Comparison of ENCODE assay signal across 13 cellular contexts in genomic region chr2:183229386-183229785, GRCh38.
A peak's percentile ranks its signal among the peaks of the same experiment; 100 is the strongest.
DNase-seq lines count a peak whose midpoint lies in the region; ATAC-seq, FAIRE-seq and TF ChIP-seq lines count a peak whose summit lies in the region.
"Had no signal": no experiment of that assay in that cellular context is flagged by ENCODE, and none has a peak within 500 bp of the region (broad histone marks: within the 10 kb centered on the region; RNA-seq: fewer than 3 reads in every experiment).

No MANE protein-coding gene starts in this region.

- H3K4me3 ChIP-seq in mammary epithelial cell (replicated peaks in 1 of 3; ENCODE audit: insufficient read depth in 1 of 3, low read depth in 2 of 3, low read length in 3 of 3) (no peak overlapping the region), breast epithelium (no peak overlapping the region), astrocyte of the spinal cord (ENCODE audit: low read depth, low read length) (no peak overlapping the region), kidney (ENCODE audit: low read length in 2 of 2) (no peak overlapping the region)
- H3K4me3 ChIP-seq: gastrocnemius medialis had no signal

- DNase-seq in mammary epithelial cell (peak; percentile 36), breast epithelium (ENCODE audit: low spot score in 2 of 2) (no peak), astrocyte of the spinal cord (ENCODE audit: low read depth, low spot score) (peak; percentile 71), retina (no peak), kidney (no peak), iPS-NIHi7 (ENCODE audit: extremely low spot score) (no peak)
- peak; percentile 4 for DNase-seq in stimulated activated naive CD8-positive, alpha-beta T cell treated with anti-CD3 and anti-CD28 coated beads, Interleukin-15, Interleukin-2, amounts not matched to agents 100 U/mL and 50 U/mL, for 24 hours
- DNase-seq: gastrocnemius medialis, left cardiac atrium, NCI-H1092, NCI-H226 had no signal

- H3K4me2 ChIP-seq in mammary epithelial cell (ENCODE audit: insufficient read depth, low read depth, low read length): no peak overlapping the region

- H3K9ac ChIP-seq in mammary epithelial cell (ENCODE audit: insufficient read depth, low read length): no peak overlapping the region
- no peak overlapping the region for H3K9ac ChIP-seq in kidney (ENCODE audit: low read length in 2 of 2)

- BruUV-seq in mammary epithelial cell (replicated peaks; lab: Mats Ljungman, UMichigan): no TSS peak

- no peaks in the 10 kb centered on the region for H3K79me2 ChIP-seq in mammary epithelial cell (ENCODE audit: insufficient read depth, low read length)

- dilution Hi-C loops in mammary epithelial cell (cut with HindIII; ENCODE audit: low sequenced_read_pairs): no loop called here

- no peak overlapping the region for H3K27ac ChIP-seq in mammary epithelial cell (ENCODE audit: insufficient read depth, low read depth, low read length)
- H3K27ac ChIP-seq in breast epithelium: no peak overlapping the region
- no peak overlapping the region for H3K27ac ChIP-seq in kidney (ENCODE audit: low read depth in 2 of 2, low read length in 2 of 2)
- H3K27ac ChIP-seq: gastrocnemius medialis had no signal

- 100% methylated on average over 2 of the region's 2 CpGs for WGBS in mammary epithelial cell (ENCODE audit: low coverage, missing lambda C conversion rate)

- no peak overlapping the region for H2AFZ ChIP-seq in mammary epithelial cell (ENCODE audit: low read depth, low read length)

- no peaks in the 10 kb centered on the region for H3K4me1 ChIP-seq in mammary epithelial cell (ENCODE audit: insufficient read depth, low read length)
- H3K4me1 ChIP-seq in breast epithelium: no peaks in the 10 kb centered on the region
- no peaks in the 10 kb centered on the region for H3K4me1 ChIP-seq in kidney (ENCODE audit: control insufficient read depth in 1 of 2, insufficient read depth in 1 of 2, low read depth in 1 of 2, low read length in 2 of 2)

- H3K9me3 ChIP-seq in mammary epithelial cell (replicated peaks; ENCODE audit: insufficient read depth, low read length) (no peaks in the 10 kb centered on the region), breast epithelium (no peaks in the 10 kb centered on the region), kidney (ENCODE audit: control insufficient read depth in 1 of 2, low read length in 2 of 2) (no peaks in the 10 kb centered on the region)
- H3K9me3 ChIP-seq: gastrocnemius medialis had no signal

- CTCF ChIA-PET in mammary epithelial cell (lab: Charles Lee; ENCODE audit: low non-redundant PET): no interaction called here

- no peak for TF ChIP-seq POLR2A in breast epithelium (IDR thresholded peaks at IDR 0.05)

- no peaks in the 10 kb centered on the region for H3K36me3 ChIP-seq in mammary epithelial cell (ENCODE audit: insufficient read depth, low read length)
- no peaks in the 10 kb centered on the region for H3K36me3 ChIP-seq in breast epithelium
- no peaks in the 10 kb centered on the region for H3K36me3 ChIP-seq in kidney (ENCODE audit: control insufficient read depth in 1 of 2, insufficient read depth in 2 of 2, low read length in 2 of 2)
- H3K36me3 ChIP-seq: gastrocnemius medialis had no signal

- TF ChIP-seq CTCF in mammary epithelial cell (conservative IDR thresholded peaks at IDR 0.05 in 1 of 2, IDR thresholded peaks at IDR 0.05 in 1 of 2; ENCODE audit: extremely low read depth in 1 of 2, insufficient read depth in 1 of 2, low read depth in 1 of 2, low read length in 2 of 2): no peak
- TF ChIP-seq CTCF in breast epithelium (IDR thresholded peaks at IDR 0.05): no peak
- TF ChIP-seq CTCF in astrocyte of the spinal cord (IDR thresholded peaks at IDR 0.05; ENCODE audit: low read depth, low read length): no peak
- TF ChIP-seq CTCF in kidney (IDR thresholded peaks at IDR 0.05; ENCODE audit: borderline replicate concordance, extremely low read depth, insufficient read depth): no peak

- H3K27me3 ChIP-seq in mammary epithelial cell (ENCODE audit: insufficient read depth, low read length) (no peaks in the 10 kb centered on the region), breast epithelium (no peaks in the 10 kb centered on the region)
- H3K27me3 ChIP-seq: gastrocnemius medialis had no signal

- H4K20me1 ChIP-seq in mammary epithelial cell (ENCODE audit: insufficient read depth, low read length): no peaks in the 10 kb centered on the region

- intact Hi-C loops in mammary epithelial cell (cut with micrococcal nuclease): no loop called here
- intact Hi-C loops in breast epithelium (cut with DNase I; ENCODE audit: low total_unique reads): no loop called here
- intact Hi-C loops in kidney (cut with DNase I): no loop called here

- FAIRE-seq in kidney (lab: Jason Lieb, UNC): no peak
- FAIRE-seq: GM12892 had no signal

- in situ Hi-C loops in mammary epithelial cell (cut with MboI; ENCODE audit: low sequenced_read_pairs in 2 of 2) (no loop called here), astrocyte of the spinal cord (cut with HindIII; ENCODE audit: low sequenced_read_pairs) (no loop called here)

- peak; percentile 60 for ATAC-seq in HG03432 (IDR thresholded peaks at IDR 0.05; ENCODE audit: unreplicated experiment)
- ATAC-seq in stimulated activated naive CD8-positive, alpha-beta T cell treated with anti-CD3 and anti-CD28 coated beads, Interleukin-15, Interleukin-2, amounts not matched to agents 100 U/mL and 50 U/mL, for 24 hours: peak; percentile 86
- ATAC-seq: gastrocnemius medialis, left cardiac atrium had no signal

Comparison
In these comparisons a context has a peak if more than half of its experiments do, and no peak if none do; other contexts are left out.
1. DNase-seq: peak in mammary epithelial cell (single experiment), astrocyte of the spinal cord (single experiment) and stimulated activated naive CD8-positive, alpha-beta T cell treated with anti-CD3 and anti-CD28 coated beads, Interleukin-15, Interleukin-2, amounts not matched to agents 100 U/mL and 50 U/mL, for 24 hours (single experiment); none in breast epithelium (0 of 2), retina (single experiment), kidney (single experiment) and iPS-NIHi7 (single experiment).